In genomic region chr3:178451799-178452198, GRCh38 we compare ENCODE assay signal across 22 cellular contexts.
"Had no signal": no experiment of that assay in that cellular context is flagged by ENCODE, and none has a peak within 500 bp of the region (broad histone marks: within the 10 kb centered on the region; RNA-seq: fewer than 3 reads in every experiment).

No MANE protein-coding gene starts in this region.

- H3K27me3 ChIP-seq: body of pancreas, right lobe of liver had no signal

- H3K27ac Mint-ChIP-seq: activated CD8-positive, alpha-beta T cell treated with anti-CD3 and anti-CD28 coated beads, Interleukin-2, amount 10 ng/mL, durations not matched to agents 7 days and 5 days; activated naive CD8-positive, alpha-beta T cell treated with anti-CD3 and anti-CD28 coated beads for 36 hours; activated T-helper 1 cell treated with anti-CD3 and anti-CD28 coated beads, Interleukin-12 subunit alpha, Interleukin-12 subunit beta, Interleukin-2, Interleukin-4 antibody, amounts not matched to agents 30 ng/mL and 10 ng/mL and 1 ng/mL, durations not matched to agents 14 hours and 24 hours and 36 hours had no signal

- H3K4me1 Mint-ChIP-seq: activated naive CD8-positive, alpha-beta T cell treated with anti-CD3 and anti-CD28 coated beads for 36 hours had no signal

- H3K4me2 ChIP-seq: smooth muscle cell had no signal

- H3K9me3 ChIP-seq: body of pancreas, right lobe of liver had no signal

- H3K9me3 Mint-ChIP-seq: activated naive CD8-positive, alpha-beta T cell treated with anti-CD3 and anti-CD28 coated beads for 36 hours; activated T-helper 1 cell treated with anti-CD3 and anti-CD28 coated beads, Interleukin-12 subunit alpha, Interleukin-12 subunit beta, Interleukin-2, Interleukin-4 antibody, amounts not matched to agents 30 ng/mL and 10 ng/mL and 1 ng/mL, durations not matched to agents 14 hours and 24 hours and 36 hours; neural crest cell had no signal

- H3K36me3 ChIP-seq: right lobe of liver had no signal

- DNase-seq: activated CD4-positive, alpha-beta T cell treated with anti-CD3 and anti-CD28 coated beads for 4 hours; activated CD8-positive, alpha-beta memory T cell treated with anti-CD3 and anti-CD28 coated beads, Interleukin-2, amount 50 U/mL, for 4 hours; activated CD8-positive, alpha-beta T cell treated with anti-CD3 and anti-CD28 coated beads, Interleukin-2, amount 10 ng/mL, durations not matched to agents 7 days and 5 days; activated naive CD8-positive, alpha-beta T cell treated with anti-CD3 and anti-CD28 coated beads for 36 hours; amygdala; body of pancreas; caudate nucleus; midbrain; right lobe of liver; stimulated activated CD4-positive, alpha-beta T cell treated with anti-CD3 and anti-CD28 coated beads, Interleukin-4, amount 100 ng/mL, for 4 hours; stimulated activated CD8-positive, alpha-beta memory T cell treated with anti-CD3 and anti-CD28 coated beads, Interleukin-4, amount 100 ng/mL, for 48 hours; stimulated activated naive CD4-positive, alpha-beta T cell treated with Interleukin-2 at 50 U/mL for 16 hours; substantia nigra; trophoblast cell had no signal

- H3K27ac ChIP-seq: body of pancreas, right lobe of liver had no signal

- H3K4me3 ChIP-seq: body of pancreas, lung, right lobe of liver, smooth muscle cell had no signal

- H3K4me1 ChIP-seq: body of pancreas, right lobe of liver had no signal

- H3K36me3 Mint-ChIP-seq: activated naive CD8-positive, alpha-beta T cell treated with anti-CD3 and anti-CD28 coated beads for 36 hours had no signal

- ATAC-seq: activated CD8-positive, alpha-beta T cell treated with anti-CD3 and anti-CD28 coated beads, Interleukin-2, amount 10 ng/mL, durations not matched to agents 7 days and 5 days; body of pancreas; esophagus mucosa; right lobe of liver had no signal

- H3K4me3 Mint-ChIP-seq: activated CD8-positive, alpha-beta T cell treated with anti-CD3 and anti-CD28 coated beads, Interleukin-2, amount 10 ng/mL, durations not matched to agents 7 days and 5 days; activated naive CD8-positive, alpha-beta T cell treated with anti-CD3 and anti-CD28 coated beads for 36 hours; activated T-helper 1 cell treated with anti-CD3 and anti-CD28 coated beads, Interleukin-12 subunit alpha, Interleukin-12 subunit beta, Interleukin-2, Interleukin-4 antibody, amounts not matched to agents 30 ng/mL and 10 ng/mL and 1 ng/mL, durations not matched to agents 14 hours and 24 hours and 36 hours; neural crest cell had no signal

- FAIRE-seq: colon, endometrium, islet of Langerhans had no signal
